Comparison of ENCODE assay signal across 10 cellular contexts in genomic region chr6:44062771-44063560, GRCh38.
DNase-seq lines count a peak whose midpoint lies in the region; ATAC-seq, FAIRE-seq and TF ChIP-seq lines count a peak whose summit lies in the region.
"Had no signal": no experiment of that assay in that cellular context is flagged by ENCODE, and none has a peak within 500 bp of the region (broad histone marks: within the 10 kb centered on the region; RNA-seq: fewer than 3 reads in every experiment).

No MANE protein-coding gene starts in this region.

- CTCF ChIA-PET in activated CD4-positive, alpha-beta T cell treated with anti-CD3 and anti-CD28 coated beads for 36 hours (lab: Charles Lee) = interaction anchor here (0.6 to 2.3 kb wide), 15 partner anchors 8 to 400 kb away, joined by 3 to 14 read pairs (median 4); partner anchors contain the start of gene VEGFA

- no peak overlapping the region for H3K27ac Mint-ChIP-seq in activated CD4-positive, alpha-beta T cell treated with anti-CD3 and anti-CD28 coated beads for 36 hours
- H3K27ac Mint-ChIP-seq in stimulated activated naive CD8-positive, alpha-beta T cell treated with anti-CD3 and anti-CD28 coated beads, Interleukin-15, amount 100 ng/mL, for 72 hours = no peak overlapping the region
- H3K27ac Mint-ChIP-seq: T-cell had no signal

- DNase-seq in activated CD4-positive, alpha-beta T cell treated with anti-CD3 and anti-CD28 coated beads for 36 hours = peak; percentile 81
- DNase-seq in activated CD4-positive, alpha-beta T cell treated with anti-CD3 and anti-CD28 coated beads, Interleukin-2, amount 50 U/mL, for 4 hours = no peak
- peak; percentile 69 to 73 for DNase-seq in activated T-cell treated with anti-CD3 and anti-CD28 coated beads, Interleukin-2, amount 50 U/mL, for 48 hours
- DNase-seq in left ventricle myocardium inferior (no peak), NCI-H524 (lab: John Stamatoyannopoulos, UW) (no peak), HTR-8/SVneo (ENCODE audit: insufficient read length, low spot score) (no peak)
- peak; percentile 42 to 60 for DNase-seq in stimulated activated naive CD8-positive, alpha-beta T cell treated with anti-CD3 and anti-CD28 coated beads, Interleukin-15, amount 100 ng/mL, for 72 hours

- no peak overlapping the region for H3K4me3 Mint-ChIP-seq in activated CD4-positive, alpha-beta T cell treated with anti-CD3 and anti-CD28 coated beads for 36 hours
- no peak overlapping the region for H3K4me3 Mint-ChIP-seq in stimulated activated naive CD8-positive, alpha-beta T cell treated with anti-CD3 and anti-CD28 coated beads, Interleukin-15, amount 100 ng/mL, for 72 hours
- H3K4me3 Mint-ChIP-seq: T-cell had no signal

- H3K4me1 ChIP-seq in left ventricle myocardium inferior = peaks cover 78% of the 10 kb centered on the region

- ATAC-seq in activated CD4-positive, alpha-beta T cell treated with anti-CD3 and anti-CD28 coated beads for 36 hours = peak; percentile 79
- peak; percentile 61 for ATAC-seq in stimulated activated naive CD8-positive, alpha-beta T cell treated with anti-CD3 and anti-CD28 coated beads, Interleukin-15, amount 100 ng/mL, for 72 hours
- no peak for ATAC-seq in HG03432 (IDR thresholded peaks at IDR 0.05; ENCODE audit: unreplicated experiment)
- ATAC-seq: T-cell had no signal

- H3K27me3 Mint-ChIP-seq in activated CD4-positive, alpha-beta T cell treated with anti-CD3 and anti-CD28 coated beads for 36 hours = peaks cover 5% of the 10 kb centered on the region
- H3K27me3 Mint-ChIP-seq in stimulated activated naive CD8-positive, alpha-beta T cell treated with anti-CD3 and anti-CD28 coated beads, Interleukin-15, amount 100 ng/mL, for 72 hours = peaks cover 22% of the 10 kb centered on the region

- POLR2A ChIA-PET in activated CD4-positive, alpha-beta T cell treated with anti-CD3 and anti-CD28 coated beads for 36 hours (lab: Charles Lee) = no interaction called here

- H3K36me3 Mint-ChIP-seq in activated CD4-positive, alpha-beta T cell treated with anti-CD3 and anti-CD28 coated beads for 36 hours (ENCODE audit: low read depth) = no peaks in the 10 kb centered on the region
- H3K36me3 Mint-ChIP-seq: T-cell had no signal

- H3K9me3 Mint-ChIP-seq in activated CD4-positive, alpha-beta T cell treated with anti-CD3 and anti-CD28 coated beads for 36 hours (ENCODE audit: low read depth) = peaks cover 4% of the 10 kb centered on the region
- H3K9me3 Mint-ChIP-seq in stimulated activated naive CD8-positive, alpha-beta T cell treated with anti-CD3 and anti-CD28 coated beads, Interleukin-15, amount 100 ng/mL, for 72 hours = peaks cover 0 to 11% of the 10 kb centered on the region in 2 donors
- H3K9me3 Mint-ChIP-seq: T-cell had no signal

- intact Hi-C loops in activated CD4-positive, alpha-beta T cell treated with anti-CD3 and anti-CD28 coated beads for 36 hours (cut with DNase I, micrococcal nuclease) = no loop called here
- intact Hi-C loops in left ventricle myocardium inferior (cut with micrococcal nuclease) = no loop called here

- no peak overlapping the region for H3K4me3 ChIP-seq in left ventricle myocardium inferior

- TF ChIP-seq CTCF in left ventricle myocardium inferior (IDR thresholded peaks at IDR 0.05; ENCODE audit: borderline replicate concordance) = peak; percentile 41

- no peaks in the 10 kb centered on the region for H3K36me3 ChIP-seq in left ventricle myocardium inferior

- H3K9me3 ChIP-seq in left ventricle myocardium inferior (replicated peaks) = no peaks in the 10 kb centered on the region

- no peak for FAIRE-seq in HTR-8/SVneo (lab: Jason Lieb, UNC)

- H3K27ac ChIP-seq in left ventricle myocardium inferior (replicated peaks) = peak overlapping the region; percentile 89
- H3K27ac ChIP-seq: C4-2B had no signal

- H3K27me3 ChIP-seq in left ventricle myocardium inferior (ENCODE audit: low read depth) = no peaks in the 10 kb centered on the region

- peaks cover 10% of the 10 kb centered on the region for H3K4me1 Mint-ChIP-seq in activated CD4-positive, alpha-beta T cell treated with anti-CD3 and anti-CD28 coated beads for 36 hours
- H3K4me1 Mint-ChIP-seq in stimulated activated naive CD8-positive, alpha-beta T cell treated with anti-CD3 and anti-CD28 coated beads, Interleukin-15, amount 100 ng/mL, for 72 hours = peaks cover 45% of the 10 kb centered on the region
- H3K4me1 Mint-ChIP-seq: T-cell had no signal

Comparison
In these comparisons a context has a peak if more than half of its experiments do, and no peak if none do; other contexts are left out.
1. DNase-seq: peak in activated CD4-positive, alpha-beta T cell treated with anti-CD3 and anti-CD28 coated beads for 36 hours (single experiment), activated T-cell treated with anti-CD3 and anti-CD28 coated beads, Interleukin-2, amount 50 U/mL, for 48 hours (2 of 2) and stimulated activated naive CD8-positive, alpha-beta T cell treated with anti-CD3 and anti-CD28 coated beads, Interleukin-15, amount 100 ng/mL, for 72 hours (2 of 2); none in activated CD4-positive, alpha-beta T cell treated with anti-CD3 and anti-CD28 coated beads, Interleukin-2, amount 50 U/mL, for 4 hours (0 of 2), left ventricle myocardium inferior (single experiment), NCI-H524 (0 of 2) and HTR-8/SVneo (single experiment).